18 cellular contexts compared by ENCODE assay signal in genomic region chr5:157903117-157903450, GRCh38.
"Had no signal": no experiment of that assay in that cellular context is flagged by ENCODE, and none has a peak within 500 bp of the region (broad histone marks: within the 10 kb centered on the region; RNA-seq: fewer than 3 reads in every experiment).

No MANE protein-coding gene starts in this region.

- H3K4me3 ChIP-seq: ovary, uterus had no signal

- H3K27ac ChIP-seq: ovary, uterus had no signal

- H3K4me3 Mint-ChIP-seq: activated CD8-positive, alpha-beta T cell treated with anti-CD3 and anti-CD28 coated beads, Interleukin-2, amount 10 ng/mL, durations not matched to agents 7 days and 5 days; activated T-helper 1 cell treated with anti-CD3 and anti-CD28 coated beads, Interleukin-12 subunit alpha, Interleukin-12 subunit beta, Interleukin-2, Interleukin-4 antibody, amounts not matched to agents 30 ng/mL and 10 ng/mL and 1 ng/mL, durations not matched to agents 14 hours and 24 hours and 36 hours; nephron progenitor cell; stimulated activated naive CD8-positive, alpha-beta T cell treated with anti-CD3 and anti-CD28 coated beads, Interleukin-15, amount 100 ng/mL, for 72 hours; T-helper 17 cell; WTC11 had no signal

- H3K27me3 Mint-ChIP-seq: stimulated activated naive CD8-positive, alpha-beta T cell treated with anti-CD3 and anti-CD28 coated beads, Interleukin-15, amount 100 ng/mL, for 72 hours had no signal

- H3K36me3 Mint-ChIP-seq: WTC11 had no signal

- H3K9me3 Mint-ChIP-seq: activated T-helper 1 cell treated with anti-CD3 and anti-CD28 coated beads, Interleukin-12 subunit alpha, Interleukin-12 subunit beta, Interleukin-2, Interleukin-4 antibody, amounts not matched to agents 30 ng/mL and 10 ng/mL and 1 ng/mL, durations not matched to agents 14 hours and 24 hours and 36 hours; nephron progenitor cell; stimulated activated naive CD8-positive, alpha-beta T cell treated with anti-CD3 and anti-CD28 coated beads, Interleukin-15, amount 100 ng/mL, for 72 hours; WTC11 had no signal

- H3K9me3 ChIP-seq: ovary, uterus had no signal

- H3K4me1 Mint-ChIP-seq: nephron progenitor cell; stimulated activated naive CD8-positive, alpha-beta T cell treated with anti-CD3 and anti-CD28 coated beads, Interleukin-15, amount 100 ng/mL, for 72 hours; T-helper 17 cell had no signal

- H3K27ac Mint-ChIP-seq: activated CD8-positive, alpha-beta T cell treated with anti-CD3 and anti-CD28 coated beads, Interleukin-2, amount 10 ng/mL, durations not matched to agents 7 days and 5 days; activated T-helper 1 cell treated with anti-CD3 and anti-CD28 coated beads, Interleukin-12 subunit alpha, Interleukin-12 subunit beta, Interleukin-2, Interleukin-4 antibody, amounts not matched to agents 30 ng/mL and 10 ng/mL and 1 ng/mL, durations not matched to agents 14 hours and 24 hours and 36 hours; nephron progenitor cell; stimulated activated naive CD8-positive, alpha-beta T cell treated with anti-CD3 and anti-CD28 coated beads, Interleukin-15, amount 100 ng/mL, for 72 hours; T-helper 17 cell; WTC11 had no signal

- H3K4me1 ChIP-seq: uterus had no signal

- DNase-seq: activated CD4-positive, alpha-beta T cell treated with anti-CD3 and anti-CD28 coated beads for 48 hours; activated CD8-positive, alpha-beta memory T cell treated with anti-CD3 and anti-CD28 coated beads, Interleukin-2, amount 50 U/mL, for 48 hours; activated CD8-positive, alpha-beta T cell treated with anti-CD3 and anti-CD28 coated beads, Interleukin-2, amount 10 ng/mL, durations not matched to agents 7 days and 5 days; activated naive CD4-positive, alpha-beta T cell; central memory CD4-positive, alpha-beta T cell; cortex of kidney; effector CD8-positive, alpha-beta T cell; foreskin fibroblast; head of caudate nucleus; nephron progenitor cell; ovary; stimulated activated CD4-positive, alpha-beta T cell treated with anti-CD3 and anti-CD28 coated beads, Interleukin-15, amount 100 ng/mL, for 24 hours; stimulated activated CD4-positive, alpha-beta T cell treated with anti-CD3 and anti-CD28 coated beads, Interleukin-4, amount 100 ng/mL, for 24 hours; stimulated activated naive CD8-positive, alpha-beta T cell treated with anti-CD3 and anti-CD28 coated beads, Interleukin-15, amount 100 ng/mL, for 72 hours; T-helper 17 cell; uterus had no signal

- H3K36me3 ChIP-seq: ovary, uterus had no signal

- H3K27me3 ChIP-seq: ovary, uterus had no signal
